ENCODE assay signal across 8 cellular contexts in genomic region chr9:122159026-122159924, GRCh38. TPM values are rescaled to one million over a fixed set of nuclear protein-coding genes. Genes with fewer than 3 reads are reported as not detected.
DNase-seq lines count a peak whose midpoint lies in the region; ATAC-seq and TF ChIP-seq lines count a peak whose summit lies in the region.

MORN5 (plus strand) TSS chr9:122159908; CDS start chr9:122159973, 65 bp downstream.
NDUFA8 (minus strand) TSS chr9:122159779; CDS start chr9:122159677, 102 bp downstream.

- no peak within 1 kb of the TSS for H4K5ac ChIP-seq in mesendoderm (ENCODE audit: low read length)

- H2BK120ac ChIP-seq in mesendoderm (ENCODE audit: low read depth, low read length), result no peak within 1 kb of the TSS

- no peaks in the 10 kb centered on the region for H3K36me3 ChIP-seq in endodermal cell (ENCODE audit: control insufficient read depth, insufficient read depth, low read length)
- H3K36me3 ChIP-seq in mesendoderm (ENCODE audit: control insufficient read depth, insufficient read depth, low read length), result no peaks in the 10 kb centered on the region

- peak within 1 kb of the TSS; percentile 87 for H3K4me3 ChIP-seq in endodermal cell (ENCODE audit: low read length)
- H3K4me3 ChIP-seq in mesendoderm (ENCODE audit: low read length), result peak within 1 kb of the TSS; percentile 69

- no peaks in the 10 kb centered on the region for H3K9me3 Mint-ChIP-seq in Calu3 (ENCODE audit: low read depth, unreplicated experiment)
- peaks cover 12% of the 10 kb centered on the region for H3K9me3 Mint-ChIP-seq in endodermal cell

- peak; percentile 94 for DNase-seq in Calu3
- peak; percentile 34 to 97 (median 92) for DNase-seq in HUDEP-2 (lab: John Stamatoyannopoulos, UW; ENCODE audit: unreplicated experiment in 76 of 76)
- DNase-seq in NOMO-1 treated with dmso at 0.1 percent for 144 hours (lab: John Stamatoyannopoulos, UW; ENCODE audit: unreplicated experiment), result peak; percentile 93
- peak; percentile 90 for DNase-seq in activated CD8-positive, alpha-beta memory T cell treated with anti-CD3 and anti-CD28 coated beads, Interleukin-2, amount 50 U/mL, for 1 hour (ENCODE audit: extremely low read depth)
- DNase-seq in endodermal cell, result peak; percentile 99
- peak; percentile 98 for DNase-seq in mesendoderm
- DNase-seq in stimulated activated CD8-positive, alpha-beta memory T cell treated with anti-CD3 and anti-CD28 coated beads, Interleukin-12 subunit alpha, Interleukin-12 subunit beta, amount 100 ng/mL, for 4 hours (ENCODE audit: low read depth), result peak; percentile 94

- CTCF ChIA-PET in Calu3 (lab: Charles Lee), result interaction anchor here (0.5 kb wide), 1 partner anchor 672 kb away, joined by 6 read pairs; no protein-coding TSS in a partner anchor

- H3K79me1 ChIP-seq in mesendoderm (ENCODE audit: low read length), result peaks cover 3% of the 10 kb centered on the region

- no peak within 1 kb of the TSS for H2BK15ac ChIP-seq in mesendoderm (replicated peaks; ENCODE audit: low read depth)

- H3K4ac ChIP-seq in mesendoderm (ENCODE audit: low read depth, low read length), result peak within 1 kb of the TSS; percentile 84

- H3K36me3 Mint-ChIP-seq in Calu3 (ENCODE audit: insufficient read depth, unreplicated experiment) (peaks cover 12% of the 10 kb centered on the region), endodermal cell (ENCODE audit: low read depth) (peaks cover 1% of the 10 kb centered on the region)

- H3K4me3 Mint-ChIP-seq in Calu3 (ENCODE audit: low read depth, unreplicated experiment) (peak within 1 kb of the TSS; percentile 99), endodermal cell (peak within 1 kb of the TSS; percentile 92)

- peak within 1 kb of the TSS; percentile 89 for H3K4me2 ChIP-seq in mesendoderm (ENCODE audit: low read length)

- intact Hi-C loops in Calu3 (cut with micrococcal nuclease; ENCODE audit: unreplicated experiment), result no loop called here

- no peak within 1 kb of the TSS for H3K23ac ChIP-seq in mesendoderm (ENCODE audit: low read length)

- peak within 1 kb of the TSS; percentile 97 for H3K27ac Mint-ChIP-seq in Calu3 (ENCODE audit: unreplicated experiment)
- peak within 1 kb of the TSS; percentile 95 for H3K27ac Mint-ChIP-seq in endodermal cell

- H4K8ac ChIP-seq in mesendoderm (ENCODE audit: low read depth, low read length), result no peak within 1 kb of the TSS

- H3K79me2 ChIP-seq in mesendoderm (ENCODE audit: control insufficient read depth, insufficient read depth, low read length), result peaks cover 6% of the 10 kb centered on the region

- H3K27me3 ChIP-seq in endodermal cell (ENCODE audit: control insufficient read depth, insufficient read depth, low read length, poor library complexity, severe bottlenecking) (peaks cover 13% of the 10 kb centered on the region), mesendoderm (ENCODE audit: insufficient read depth, low read length, poor library complexity) (no peaks in the 10 kb centered on the region)

- H3K9ac ChIP-seq in endodermal cell (ENCODE audit: extremely low read depth, low read length, poor library complexity, severe bottlenecking) (peak within 1 kb of the TSS; percentile 42), mesendoderm (ENCODE audit: low read length) (peak within 1 kb of the TSS; percentile 86)

- TF ChIP-seq CTCF in Calu3 (IDR thresholded peaks at IDR 0.05; ENCODE audit: unreplicated experiment) (no peak), endodermal cell (conservative IDR thresholded peaks at IDR 0.05) (peak; percentile 37)

- H3K4me1 ChIP-seq in endodermal cell (ENCODE audit: control insufficient read depth, insufficient read depth, low read length) (no peaks in the 10 kb centered on the region), mesendoderm (ENCODE audit: control insufficient read depth, low read depth, low read length) (no peaks in the 10 kb centered on the region)

- H3K18ac ChIP-seq in mesendoderm (ENCODE audit: low read length), result peak within 1 kb of the TSS; percentile 69

- WGBS in endodermal cell (ENCODE audit: insufficient coverage in 1 of 2, insufficient read length in 1 of 2), 2 experiments, result 3% methylated on average over 38 to 56 of the region's 56 CpGs
- WGBS in mesendoderm (ENCODE audit: extremely low coverage, insufficient coverage, low lambda C conversion rate), result no CpG with 5 or more reads among the region's 56 CpGs

- no TSS peak for BruUV-seq in Calu3 (replicated peaks; lab: Mats Ljungman, UMichigan)

- peaks cover 8% of the 10 kb centered on the region for H3K9me3 ChIP-seq in endodermal cell (ENCODE audit: control insufficient read depth, low read length)

- no peak within 1 kb of the TSS for H3K27ac ChIP-seq in endodermal cell (ENCODE audit: low read depth, low read length)
- no peak within 1 kb of the TSS for H3K27ac ChIP-seq in mesendoderm (ENCODE audit: low read depth, low read length)

- H2BK5ac ChIP-seq in mesendoderm (ENCODE audit: low read length), result no peak within 1 kb of the TSS

- H3K4me1 Mint-ChIP-seq in Calu3 (ENCODE audit: low read depth, unreplicated experiment), result peaks cover 8% of the 10 kb centered on the region
- peaks cover 8% of the 10 kb centered on the region for H3K4me1 Mint-ChIP-seq in endodermal cell

- ATAC-seq in GM21390 (IDR thresholded peaks at IDR 0.05; ENCODE audit: unreplicated experiment), result peak; percentile 90

- H3K27me3 Mint-ChIP-seq in Calu3 (ENCODE audit: unreplicated experiment) (peaks cover 43% of the 10 kb centered on the region), endodermal cell (ENCODE audit: insufficient read depth) (peaks cover 18% of the 10 kb centered on the region)

- H2AK5ac ChIP-seq in mesendoderm (ENCODE audit: low read length), result no peak within 1 kb of the TSS

- H3K56ac ChIP-seq in mesendoderm (ENCODE audit: low read length), result peak within 1 kb of the TSS; percentile 91

RNA-seq across cellular contexts. Expression of gene MORN5, which starts in this region (rescaled TPM):
- total RNA-seq in Calu3 (2022), result not detected in 2 replicates
- under 1 TPM in 1 of 2 donors, not detected in 1; 0.81 TPM for total RNA-seq in endodermal cell
- polyA plus RNA-seq in endodermal cell (2013, experiment 1 of 2), result 0.71 TPM
- polyA plus RNA-seq in endodermal cell (2013, experiment 2 of 2), result 0.58 TPM
- not detected for polyA plus RNA-seq in mesendoderm (2013, experiment 1 of 2)
- not detected for polyA plus RNA-seq in mesendoderm (2013, experiment 2 of 2)

RNA-seq across cellular contexts. Expression of gene NDUFA8, which starts in this region (rescaled TPM):
- total RNA-seq in Calu3 (2022) (33.5 and 38.8 TPM in 2 replicates), endodermal cell (10 to 100 TPM; 65.8 to 67.8 TPM)
- polyA plus RNA-seq in endodermal cell (2013, experiment 1 of 2), result 83.6 TPM
- polyA plus RNA-seq in endodermal cell (2013, experiment 2 of 2), result 79.7 TPM
- 69.6 TPM for polyA plus RNA-seq in mesendoderm (2013, experiment 1 of 2)
- polyA plus RNA-seq in mesendoderm (2013, experiment 2 of 2), result 69.6 TPM
